ENCODE assay signal across 8 cellular contexts in the genomic region with DNA sequence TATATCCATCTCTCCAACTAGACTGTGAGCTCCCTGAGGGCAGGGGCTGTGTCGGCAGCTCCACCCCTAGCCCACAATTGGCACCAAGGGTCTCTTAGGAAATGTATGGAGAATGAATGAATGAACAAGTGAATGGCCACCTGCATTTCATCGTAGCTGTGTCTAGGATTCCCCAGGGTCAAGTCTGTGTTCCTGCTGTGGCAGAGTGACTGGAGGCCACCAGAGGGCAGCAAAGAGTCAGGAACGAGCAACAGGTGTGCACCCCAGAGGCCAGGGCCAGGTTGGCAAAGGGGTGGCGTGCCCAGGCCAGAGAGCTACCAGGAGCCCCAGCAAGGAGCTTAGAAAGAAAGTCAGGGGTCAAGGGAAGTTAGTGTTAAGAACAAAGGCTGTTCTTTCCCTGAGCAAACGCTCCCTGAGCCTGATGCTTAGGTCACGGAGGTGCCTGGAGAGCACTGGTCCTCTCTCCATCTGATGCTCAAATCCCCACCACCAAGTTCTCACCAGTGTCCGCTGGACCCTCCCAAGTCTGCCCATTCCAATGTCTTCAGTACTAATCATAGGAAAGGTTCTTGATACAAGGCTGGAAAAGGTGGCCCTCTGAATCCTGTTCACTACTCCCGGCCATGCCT.
DNase-seq lines count a peak whose midpoint lies in the region; ATAC-seq and TF ChIP-seq lines count a peak whose summit lies in the region.

No MANE protein-coding gene starts in this region.

- TF ChIP-seq CTCF in VCaP (conservative IDR thresholded peaks at IDR 0.05) = peak; percentile 95

- in situ Hi-C loops in T47D (cut with HindIII; ENCODE audit: low pct_unique_long_range_greater_than_20kb, low sequenced_read_pairs) = no loop called here

- no peak overlapping the region for H3K27ac ChIP-seq in VCaP

- ATAC-seq in GM21528 (IDR thresholded peaks at IDR 0.05; ENCODE audit: low FRiP score, unreplicated experiment) (peak; percentile 57), HG03095 (IDR thresholded peaks at IDR 0.05; ENCODE audit: unreplicated experiment) (no peak)

- DNase-seq in COLO829 (ENCODE audit: low spot score) (peak; percentile 65), NCI-H1092 (lab: John Stamatoyannopoulos, UW) (peak; percentile 67), T47D (ENCODE audit: low read depth in 1 of 2, low spot score in 1 of 2) (peak; percentile 70 to 77), kidney tubule cell (ENCODE audit: low spot score) (peak; percentile 63)
- DNase-seq in stimulated activated CD4-positive, alpha-beta T cell treated with anti-CD3 and anti-CD28 coated beads, Interleukin-4, amount 100 ng/mL, for 24 hours = peak; percentile 81
